In genomic region chr7:101678713-101679112, GRCh38 we compare ENCODE assay signal across 15 cellular contexts. TPM values are rescaled to one million over a fixed set of nuclear protein-coding genes. Genes with fewer than 3 reads are reported as not detected.
DNase-seq lines count a peak whose midpoint lies in the region; ATAC-seq lines count a peak whose summit lies in the region.
"Had no signal": no experiment of that assay in that cellular context is flagged by ENCODE, and none has a peak within 500 bp of the region (broad histone marks: within the 10 kb centered on the region; RNA-seq: fewer than 3 reads in every experiment).

No MANE protein-coding gene starts in this region.

- H3K23ac ChIP-seq in trophoblast cell (ENCODE audit: low read length): no peak overlapping the region

- H3K4ac ChIP-seq in trophoblast cell (ENCODE audit: low read depth, low read length): no peak overlapping the region

- H3K36me3 ChIP-seq in urinary bladder (ENCODE audit: insufficient read depth): no peaks in the 10 kb centered on the region
- no peaks in the 10 kb centered on the region for H3K36me3 ChIP-seq in trophoblast cell (ENCODE audit: control insufficient read depth in 1 of 2, insufficient read depth in 2 of 2, low read length in 2 of 2)
- H3K36me3 ChIP-seq: stomach had no signal

- H2AFZ ChIP-seq in trophoblast cell (ENCODE audit: insufficient read depth, low read length, poor library complexity): no peak overlapping the region
- H2AFZ ChIP-seq: hepatocyte, parathyroid adenoma had no signal

- no peak overlapping the region for H2BK120ac ChIP-seq in trophoblast cell (ENCODE audit: insufficient read depth, low read length, poor library complexity)

- H3K4me3 ChIP-seq in urinary bladder (ENCODE audit: low read depth, low read length) (no peak overlapping the region), trophoblast cell (ENCODE audit: low read depth, low read length) (no peak overlapping the region)
- H3K4me3 ChIP-seq: hepatocyte, stomach had no signal

- H3K79me2 ChIP-seq in trophoblast cell (ENCODE audit: control insufficient read depth, insufficient read depth, low read length, poor library complexity): no peaks in the 10 kb centered on the region
- H3K79me2 ChIP-seq: hepatocyte, parathyroid adenoma had no signal

- no peak overlapping the region for H2AK5ac ChIP-seq in trophoblast cell (ENCODE audit: low read length)

- H3K9me3 ChIP-seq in trophoblast cell (ENCODE audit: insufficient read depth, low read depth, low read length): peaks cover 4% of the 10 kb centered on the region

- no peak overlapping the region for H4K91ac ChIP-seq in trophoblast cell (ENCODE audit: low read depth, low read length)

- intact Hi-C loops in Right ventricle myocardium superior (cut with DNase I) (no loop called here), cardiac septum (cut with DNase I) (no loop called here)

- H3K27ac ChIP-seq in urinary bladder (ENCODE audit: low read depth) (peak overlapping the region; percentile 57), trophoblast cell (ENCODE audit: low read depth, low read length) (no peak overlapping the region)
- H3K27ac ChIP-seq: hepatocyte, parathyroid adenoma, stomach had no signal

- H3K9ac ChIP-seq in trophoblast cell (ENCODE audit: low read length): no peak overlapping the region
- H3K9ac ChIP-seq: parathyroid adenoma had no signal

- ATAC-seq in Right ventricle myocardium superior (ENCODE audit: poor library complexity): peak; percentile 28
- ATAC-seq: activated T-cell treated with anti-CD3 and anti-CD28 coated beads, Interleukin-2, amount 50 U/mL, for 4 hours had no signal

- no peak overlapping the region for H3K4me2 ChIP-seq in trophoblast cell (ENCODE audit: low read length)
- H3K4me2 ChIP-seq: hepatocyte had no signal

- 80% methylated on average over 8 of the region's 8 CpGs for WGBS in urinary bladder
- WGBS in trophoblast cell (ENCODE audit: extremely low coverage, insufficient coverage, insufficient read length): no CpG with 5 or more reads among the region's 8 CpGs

- DNase-seq in Right ventricle myocardium superior: no peak
- no peak for DNase-seq in cardiac septum (ENCODE audit: low spot score)
- DNase-seq in RPMI7951 (ENCODE audit: low read depth): peak; percentile 93
- peak; percentile 58 for DNase-seq in fibroblast of peridontal ligament (ENCODE audit: extremely low read depth)
- DNase-seq in trophoblast cell: no peak
- no peak for DNase-seq in NCI-H1436 (lab: John Stamatoyannopoulos, UW)
- DNase-seq in NCI-H2196 (lab: John Stamatoyannopoulos, UW; ENCODE audit: unreplicated experiment): no peak
- DNase-seq: activated T-cell treated with anti-CD3 and anti-CD28 coated beads, Interleukin-2, amount 50 U/mL, for 4 hours; GF-D8; NCI-H1930; stimulated activated CD4-positive, alpha-beta T cell treated with anti-CD3 and anti-CD28 coated beads, Interleukin-15, amount 100 ng/mL, for 24 hours; stomach had no signal

- no peak overlapping the region for H2BK5ac ChIP-seq in trophoblast cell (ENCODE audit: low read depth, low read length, poor library complexity)

- H2BK12ac ChIP-seq in trophoblast cell (ENCODE audit: low read length): no peak overlapping the region

- no peak overlapping the region for H3K14ac ChIP-seq in trophoblast cell (ENCODE audit: low read length)

- no peaks in the 10 kb centered on the region for H3K4me1 ChIP-seq in urinary bladder (ENCODE audit: insufficient read depth)
- peaks cover 4 to 7% of the 10 kb centered on the region in 2 experiments for H3K4me1 ChIP-seq in trophoblast cell (ENCODE audit: control insufficient read depth in 1 of 2, insufficient read depth in 2 of 2, low read length in 2 of 2)
- H3K4me1 ChIP-seq: parathyroid adenoma had no signal

- H3K18ac ChIP-seq in trophoblast cell (ENCODE audit: low read length): no peak overlapping the region

- no peaks in the 10 kb centered on the region for H3K79me1 ChIP-seq in trophoblast cell (ENCODE audit: low read length)

- no peak overlapping the region for H4K8ac ChIP-seq in trophoblast cell (ENCODE audit: low read depth, low read length)

- no peak overlapping the region for H4K12ac ChIP-seq in trophoblast cell (ENCODE audit: low read depth, low read length)

- H3K27me3 ChIP-seq in trophoblast cell (ENCODE audit: insufficient read depth, low read length): no peaks in the 10 kb centered on the region
- H3K27me3 ChIP-seq: hepatocyte, stomach had no signal

RNA-seq across cellular contexts. Expression of gene MYL10, which starts 49.6 kb away (rescaled TPM):
- total RNA-seq in Right ventricle myocardium superior: not detected
- total RNA-seq in cardiac septum: not detected
- 0.20 TPM in 1 of 2 replicates, not detected in the other for total RNA-seq in RPMI7951 (2014; rRNA removed; shearing (Covaris generic))
- 0.63 TPM for total RNA-seq in urinary bladder
- 0.38 TPM for polyA plus RNA-seq in urinary bladder
- polyA plus RNA-seq in trophoblast cell (2013): 0.12 TPM in 1 of 2 replicates, not detected in the other
- total RNA-seq: activated T-cell treated with anti-CD3 and anti-CD28 coated beads, Interleukin-2, amount 50 U/mL, for 4 hours; stomach had no signal
- polyA plus RNA-seq: stomach had no signal

Comparison
In these comparisons a context has a peak if more than half of its experiments do, and no peak if none do; other contexts are left out.
1. DNase-seq: peak in RPMI7951 (single experiment) and fibroblast of peridontal ligament (single experiment); none in Right ventricle myocardium superior (single experiment), cardiac septum (single experiment), trophoblast cell (0 of 2), NCI-H1436 (single experiment) and NCI-H2196 (single experiment).